ENCODE assay signal across 8 cellular contexts in the genomic region with DNA sequence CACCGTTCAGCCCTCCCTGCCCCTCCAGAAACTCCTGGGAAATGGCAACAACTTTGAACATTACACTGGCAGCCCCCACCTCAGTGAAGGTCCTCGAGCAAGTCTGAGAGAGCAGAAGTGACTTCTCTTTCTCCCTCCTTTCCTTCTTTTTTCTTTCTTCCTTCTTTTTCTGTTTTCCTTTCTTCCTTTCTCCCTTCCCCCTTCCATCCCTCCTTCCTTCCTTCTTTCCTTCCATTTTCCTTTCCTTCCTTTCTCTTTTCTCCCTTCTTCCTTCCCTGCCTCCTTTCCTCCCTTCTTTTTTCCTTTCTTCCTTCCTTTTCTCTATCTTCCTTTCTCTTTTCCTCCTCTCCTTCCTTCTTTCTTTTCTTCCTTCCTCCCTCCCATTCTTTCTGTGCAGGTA.
"Had no signal": no experiment of that assay in that cellular context is flagged by ENCODE, and none has a peak within 500 bp of the region (broad histone marks: within the 10 kb centered on the region; RNA-seq: fewer than 3 reads in every experiment).

No MANE protein-coding gene starts in this region.

- H3K9ac ChIP-seq: GM23248 had no signal

- ATAC-seq: HCT116 had no signal

- DNase-seq: GM23248, GOT3, H7, KG1 had no signal

- H3K27ac ChIP-seq: GM23248 had no signal

- H3K4me3 ChIP-seq: GM23248, HAP-1 had no signal

- H3K4me1 ChIP-seq: HAP-1 had no signal

- FAIRE-seq: HTR-8/SVneo had no signal

- H2AFZ ChIP-seq: GM23248 had no signal

- H3K36me3 ChIP-seq: HAP-1 had no signal

- H3K4me1 Mint-ChIP-seq: IgD-negative memory B cell had no signal

- H3K9me3 ChIP-seq: HAP-1 had no signal

- H3K4me3 Mint-ChIP-seq: IgD-negative memory B cell had no signal

- H3K27ac Mint-ChIP-seq: IgD-negative memory B cell had no signal
